ENCODE assay signal across 8 cellular contexts in the genomic region with DNA sequence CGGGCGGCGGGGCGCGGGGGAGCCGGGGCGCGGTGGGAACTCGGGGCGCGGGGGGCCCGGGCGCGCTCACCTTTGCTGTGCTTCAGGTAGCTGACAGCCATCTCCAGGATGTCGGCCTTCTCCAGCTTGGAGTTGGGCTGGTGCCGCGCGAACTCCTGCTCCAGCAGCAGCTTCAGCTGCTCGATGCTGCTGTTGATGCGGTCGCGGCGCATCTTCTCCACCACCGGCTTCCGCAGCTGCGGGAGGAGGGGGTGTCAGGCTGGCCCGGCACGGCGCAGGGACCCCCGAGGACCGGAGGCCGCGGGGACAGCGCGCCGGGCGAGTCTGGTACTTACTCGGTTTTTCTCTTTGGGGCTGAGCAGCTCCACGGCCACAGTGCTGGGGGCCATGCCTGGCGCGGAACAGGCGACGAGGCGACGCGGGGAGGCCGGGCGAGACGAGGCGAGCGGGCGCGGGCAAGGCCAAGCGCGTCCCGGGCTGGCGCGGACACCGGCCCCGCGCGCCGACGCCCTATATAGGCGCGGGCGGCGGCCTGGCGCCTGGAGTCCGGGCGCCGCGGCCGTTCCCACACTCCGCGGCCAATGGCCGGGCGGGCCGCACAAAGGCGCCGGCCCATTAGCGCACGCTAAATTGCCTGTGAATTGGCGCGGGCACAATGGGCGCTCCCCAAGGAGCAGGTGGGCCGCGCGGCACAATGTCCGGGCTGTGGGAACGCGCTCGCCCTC. TPM values are rescaled to one million over a fixed set of nuclear protein-coding genes. Genes with fewer than 3 reads are reported as not detected.
A peak's percentile ranks its signal among the peaks of the same experiment; 100 is the strongest.
DNase-seq lines count a peak whose midpoint lies in the region; ATAC-seq and TF ChIP-seq lines count a peak whose summit lies in the region.

A gene with protein sequence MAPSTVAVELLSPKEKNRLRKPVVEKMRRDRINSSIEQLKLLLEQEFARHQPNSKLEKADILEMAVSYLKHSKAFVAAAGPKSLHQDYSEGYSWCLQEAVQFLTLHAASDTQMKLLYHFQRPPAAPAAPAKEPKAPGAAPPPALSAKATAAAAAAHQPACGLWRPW (minus strand): TSS at position 488 of the 725 bp plus-strand sequence. CDS start 99 bp downstream, at position 389.

- H3K9ac ChIP-seq in duodenal mucosa (ENCODE audit: low read depth in 1 of 2, low read length in 2 of 2) = no peak within 1 kb of the TSS

- H3K4me3 Mint-ChIP-seq in Calu3 (ENCODE audit: low read depth, unreplicated experiment) (peak within 1 kb of the TSS; percentile 39), neural crest cell (peak within 1 kb of the TSS; percentile 98)

- intact Hi-C loops in Calu3 (cut with micrococcal nuclease; ENCODE audit: unreplicated experiment) = no loop called here

- H3K36me3 Mint-ChIP-seq in Calu3 (ENCODE audit: insufficient read depth, unreplicated experiment) = peaks cover 23% of the 10 kb centered on the region
- H3K36me3 Mint-ChIP-seq in neural crest cell (ENCODE audit: low read depth) = no peaks in the 10 kb centered on the region

- no TSS peak for BruUV-seq in Calu3 (replicated peaks; lab: Mats Ljungman, UMichigan)

- peaks cover 3% of the 10 kb centered on the region for H3K4me1 Mint-ChIP-seq in Calu3 (ENCODE audit: low read depth, unreplicated experiment)
- H3K4me1 Mint-ChIP-seq in neural crest cell = peaks cover 37% of the 10 kb centered on the region

- H3K36me3 ChIP-seq in duodenal mucosa (ENCODE audit: control insufficient read depth in 1 of 2, insufficient read depth in 2 of 2, low read length in 2 of 2) = no peaks in the 10 kb centered on the region

- H3K9me3 ChIP-seq in duodenal mucosa (ENCODE audit: control insufficient read depth in 1 of 2, low read length in 2 of 2) = no peaks in the 10 kb centered on the region

- no peak for TF ChIP-seq CTCF in Calu3 (IDR thresholded peaks at IDR 0.05; ENCODE audit: unreplicated experiment)
- no peak for TF ChIP-seq CTCF in neural crest cell (conservative IDR thresholded peaks at IDR 0.05)

- peaks cover 12% of the 10 kb centered on the region for H3K27me3 Mint-ChIP-seq in Calu3 (ENCODE audit: unreplicated experiment)
- H3K27me3 Mint-ChIP-seq in neural crest cell (ENCODE audit: low read depth) = peaks cover 61% of the 10 kb centered on the region

- H3K27me3 ChIP-seq in duodenal mucosa (ENCODE audit: control insufficient read depth in 1 of 2, insufficient read depth in 2 of 2, low read length in 2 of 2) = peaks cover 28% of the 10 kb centered on the region in 2 donors

- H3K27ac Mint-ChIP-seq in Calu3 (ENCODE audit: unreplicated experiment) = no peak within 1 kb of the TSS
- no peak within 1 kb of the TSS for H3K27ac Mint-ChIP-seq in neural crest cell (ENCODE audit: unreplicated experiment)

- H3K9me3 Mint-ChIP-seq in Calu3 (ENCODE audit: low read depth, unreplicated experiment) (no peaks in the 10 kb centered on the region), neural crest cell (no peaks in the 10 kb centered on the region)

- H3K4me3 ChIP-seq in duodenal mucosa (ENCODE audit: low read depth in 1 of 2, low read length in 2 of 2) = peak within 1 kb of the TSS; percentile 29 to 51

- no peak within 1 kb of the TSS for H3K27ac ChIP-seq in duodenal mucosa (ENCODE audit: low read depth, low read length)

- ATAC-seq in GM21447 (IDR thresholded peaks at IDR 0.05; ENCODE audit: unreplicated experiment) = no peak

- CTCF ChIA-PET in Calu3 (lab: Charles Lee) = no interaction called here

- DNase-seq in Calu3 = no peak
- peak; percentile 17 for DNase-seq in NCI-H748 treated with DMSO at 0.1 percent for 48 hours (lab: John Stamatoyannopoulos, UW)
- peak; percentile 66 for DNase-seq in neural crest cell (ENCODE audit: low read depth, low spot score)
- no peak for DNase-seq in OCI-M2 (lab: John Stamatoyannopoulos, UW; ENCODE audit: unreplicated experiment)
- DNase-seq in activated gamma-delta T cell treated with Interleukin-2 at 50 U/mL for 16 hours = no peak
- no peak for DNase-seq in NCI-H446 (lab: John Stamatoyannopoulos, UW)

- peaks cover 35 to 39% of the 10 kb centered on the region in 2 donors for H3K4me1 ChIP-seq in duodenal mucosa (ENCODE audit: control insufficient read depth in 1 of 2, insufficient read depth in 2 of 2, low read length in 2 of 2)

RNA-seq across cellular contexts. Expression of the gene that starts here (rescaled TPM):
- total RNA-seq in Calu3 (2022) = not detected in 2 replicates
- total RNA-seq in neural crest cell = 90.9 and 92.2 TPM in 2 replicates

Comparison
In these comparisons a context has a peak if more than half of its experiments do, and no peak if none do; other contexts are left out.
1. RNA of the gene that starts here (total RNA-seq): 90.9 to 92.2 TPM in neural crest cell; not detected in Calu3; every median in the first group is over 10 times any median in the second.
2. DNase-seq: peak in NCI-H748 treated with DMSO at 0.1 percent for 48 hours (single experiment) and neural crest cell (single experiment); none in Calu3 (single experiment), OCI-M2 (single experiment), activated gamma-delta T cell treated with Interleukin-2 at 50 U/mL for 16 hours (single experiment) and NCI-H446 (0 of 2).